In the genomic region with DNA sequence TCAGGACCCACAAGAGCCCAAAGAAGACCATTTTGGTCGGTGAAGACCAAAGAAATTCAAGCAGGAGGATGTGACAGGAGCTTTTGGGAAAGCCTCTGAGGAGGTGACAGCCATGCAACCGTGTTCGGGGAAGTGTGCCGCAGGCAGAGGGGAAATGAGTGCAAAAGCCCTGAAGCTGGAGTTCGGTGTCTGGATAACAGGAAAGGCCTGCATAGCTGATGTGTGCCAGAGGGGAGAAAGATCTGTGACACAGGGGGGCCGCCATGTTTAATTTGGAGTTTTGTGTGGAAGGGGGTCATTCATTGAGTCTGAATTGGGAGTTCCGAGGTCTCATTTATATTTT, we compare ENCODE assay signal across 8 cellular contexts. TPM values are rescaled to one million over a fixed set of nuclear protein-coding genes. Genes with fewer than 3 reads are reported as not detected.
DNase-seq lines count a peak whose midpoint lies in the region; ATAC-seq, FAIRE-seq and TF ChIP-seq lines count a peak whose summit lies in the region.

No MANE protein-coding gene starts in this region.

- H3K4me3 Mint-ChIP-seq in IgD-negative memory B cell (peak overlapping the region; percentile 91 to 99 (median 98)), astrocyte (ENCODE audit: unreplicated experiment) (peak overlapping the region; percentile 99)

- dilution Hi-C loops in keratinocyte (cut with MboI; ENCODE audit: extremely low pct_ligation_motif_present, low sequenced_read_pairs), result no loop called here

- peak overlapping the region; percentile 100 for H3K4me2 ChIP-seq in DND-41 (ENCODE audit: insufficient read depth, low read length)
- H3K4me2 ChIP-seq in astrocyte (ENCODE audit: low read length), result peak overlapping the region; percentile 95
- peak overlapping the region; percentile 93 for H3K4me2 ChIP-seq in keratinocyte (ENCODE audit: control insufficient read depth, extremely low read depth, insufficient read depth, low read depth, low read length)

- no peaks in the 10 kb centered on the region for H3K27me3 Mint-ChIP-seq in IgD-negative memory B cell
- no peaks in the 10 kb centered on the region for H3K27me3 Mint-ChIP-seq in astrocyte (ENCODE audit: low read depth, unreplicated experiment)

- ATAC-seq in DND-41 (ENCODE audit: insufficient read depth, low read depth) (no peak), GM18870 (IDR thresholded peaks at IDR 0.05; ENCODE audit: unreplicated experiment) (no peak)
- ATAC-seq in stimulated activated naive CD8-positive, alpha-beta T cell treated with anti-CD3 and anti-CD28 coated beads, Interleukin-15, Interleukin-2, amounts not matched to agents 100 U/mL and 50 U/mL, for 24 hours, result no peak

- H3K9ac ChIP-seq in DND-41 (ENCODE audit: low read depth, low read length) (peak overlapping the region; percentile 91), astrocyte (ENCODE audit: low read length) (peak overlapping the region; percentile 92), keratinocyte (ENCODE audit: control insufficient read depth, extremely low read depth, insufficient read depth, low read length) (peak overlapping the region; percentile 97)

- H2AFZ ChIP-seq in DND-41 (ENCODE audit: low read depth, low read length), result peak overlapping the region; percentile 99
- peak overlapping the region; percentile 79 for H2AFZ ChIP-seq in astrocyte (ENCODE audit: low read depth, low read length)
- peak overlapping the region; percentile 86 for H2AFZ ChIP-seq in keratinocyte (ENCODE audit: control insufficient read depth, low read length)

- H4K20me1 ChIP-seq in DND-41 (ENCODE audit: insufficient read depth, low read length) (peaks cover 13% of the 10 kb centered on the region; the same call in 1 of the 2 replicates), astrocyte (ENCODE audit: insufficient read depth, low read length) (peaks cover 31% of the 10 kb centered on the region), keratinocyte (ENCODE audit: control insufficient read depth, extremely low read depth, insufficient read depth, low read length) (no peaks in the 10 kb centered on the region)

- TF ChIP-seq CTCF in DND-41 (IDR thresholded peaks at IDR 0.05; ENCODE audit: borderline replicate concordance, extremely low read depth, low read length, poor library complexity, severe bottlenecking), result peak; percentile 2
- no peak for TF ChIP-seq CTCF in astrocyte (IDR thresholded peaks at IDR 0.05; ENCODE audit: insufficient read depth, low read depth, low read length)
- TF ChIP-seq CTCF in keratinocyte (optimal IDR thresholded peaks at IDR 0.05 in 1 of 3, IDR thresholded peaks at IDR 0.05 in 1 of 3, conservative IDR thresholded peaks at IDR 0.05 in 1 of 3; ENCODE audit: extremely low read depth in 1 of 3, insufficient read depth in 2 of 3, low read length in 3 of 3), result no peak

- peaks cover 3% of the 10 kb centered on the region for H3K9me1 ChIP-seq in keratinocyte (ENCODE audit: control insufficient read depth, extremely low read depth, insufficient read depth, low read length)

- H3K27ac ChIP-seq in DND-41 (ENCODE audit: low read length) (peak overlapping the region; percentile 96), astrocyte (ENCODE audit: low read depth, low read length) (peak overlapping the region; percentile 94), keratinocyte (ENCODE audit: control insufficient read depth, insufficient read depth, low read length) (peak overlapping the region; percentile 95)

- H3K4me1 ChIP-seq in DND-41 (ENCODE audit: insufficient read depth, low read length) (peaks cover 51% of the 10 kb centered on the region), astrocyte (ENCODE audit: insufficient read depth, low read length) (peaks cover 31% of the 10 kb centered on the region), keratinocyte (ENCODE audit: control insufficient read depth, extremely low read depth, insufficient read depth, low read length) (peaks cover 38% of the 10 kb centered on the region)

- DNase-seq in DND-41, result peak; percentile 31
- DNase-seq in astrocyte (ENCODE audit: low read depth), result no peak
- no peak for DNase-seq in keratinocyte (ENCODE audit: low read depth, low spot score)
- peak; percentile 39 for DNase-seq in stimulated activated naive CD8-positive, alpha-beta T cell treated with anti-CD3 and anti-CD28 coated beads, Interleukin-15, Interleukin-2, amounts not matched to agents 100 U/mL and 50 U/mL, for 24 hours
- no peak for DNase-seq in GDM1 (lab: John Stamatoyannopoulos, UW)
- no peak for DNase-seq in frontal cortex (ENCODE audit: low spot score in 2 of 2)

- FAIRE-seq in astrocyte (lab: Jason Lieb, UNC), result no peak
- FAIRE-seq in keratinocyte (lab: Jason Lieb, UNC), result no peak
- no peak for FAIRE-seq in frontal cortex (lab: Jason Lieb, UNC)

- H3K4me3 ChIP-seq in DND-41 (ENCODE audit: low read depth in 1 of 2, low read length in 2 of 2) (peak overlapping the region; percentile 90 to 98), astrocyte (ENCODE audit: insufficient read depth, low read depth, low read length) (peak overlapping the region; percentile 68), keratinocyte (ENCODE audit: control insufficient read depth in 2 of 3, extremely low read depth in 1 of 3, insufficient read depth in 2 of 3, low read depth in 1 of 3, low read length in 3 of 3) (peak overlapping the region; percentile 72 to 92 (median 73))

- H3K4me1 Mint-ChIP-seq in IgD-negative memory B cell (peaks cover 49 to 56% (median 51%) of the 10 kb centered on the region in 3 donors), astrocyte (ENCODE audit: low read depth, unreplicated experiment) (peaks cover 48% of the 10 kb centered on the region)

- no peaks in the 10 kb centered on the region for H3K9me3 ChIP-seq in DND-41 (ENCODE audit: insufficient read depth, low read length, severe bottlenecking)
- H3K9me3 ChIP-seq in astrocyte (ENCODE audit: insufficient read depth, low read depth, low read length), result no peaks in the 10 kb centered on the region
- H3K9me3 ChIP-seq in keratinocyte (ENCODE audit: control insufficient read depth, low read depth, low read length), result no peaks in the 10 kb centered on the region

- H3K79me2 ChIP-seq in DND-41 (ENCODE audit: insufficient read depth, low read length) (peaks cover 57% of the 10 kb centered on the region), astrocyte (ENCODE audit: insufficient read depth, low read length) (peaks cover 69% of the 10 kb centered on the region), keratinocyte (ENCODE audit: control insufficient read depth, insufficient read depth, low read length) (peaks cover 60% of the 10 kb centered on the region)

- H3K36me3 Mint-ChIP-seq in IgD-negative memory B cell (no peaks in the 10 kb centered on the region), astrocyte (ENCODE audit: low read depth, unreplicated experiment) (peaks cover 16% of the 10 kb centered on the region)

- H3K27ac Mint-ChIP-seq in IgD-negative memory B cell, result peak overlapping the region; percentile 95 to 98 (median 98)
- H3K27ac Mint-ChIP-seq in astrocyte (ENCODE audit: unreplicated experiment), result peak overlapping the region; percentile 97

- H3K36me3 ChIP-seq in DND-41 (ENCODE audit: insufficient read depth, low read length), result peaks cover 17% of the 10 kb centered on the region
- no peaks in the 10 kb centered on the region for H3K36me3 ChIP-seq in astrocyte (ENCODE audit: insufficient read depth, low read length)
- H3K36me3 ChIP-seq in keratinocyte (ENCODE audit: control insufficient read depth in 2 of 2, extremely low read depth in 1 of 2, insufficient read depth in 2 of 2, low read length in 2 of 2), result no peaks in the 10 kb centered on the region

- H3K9me3 Mint-ChIP-seq in IgD-negative memory B cell (no peaks in the 10 kb centered on the region), astrocyte (ENCODE audit: unreplicated experiment) (no peaks in the 10 kb centered on the region)

- H3K27me3 ChIP-seq in DND-41 (ENCODE audit: insufficient read depth, low read length, poor library complexity), result no peaks in the 10 kb centered on the region
- H3K27me3 ChIP-seq in astrocyte (ENCODE audit: insufficient read depth, low read length), result no peaks in the 10 kb centered on the region
- H3K27me3 ChIP-seq in keratinocyte (ENCODE audit: control insufficient read depth, extremely low read depth, insufficient read depth, low read length), result no peaks in the 10 kb centered on the region

RNA-seq across cellular contexts. Expression of a gene that starts 0.9 kb away (rescaled TPM):
- polyA plus RNA-seq in IgD-negative memory B cell, result 37.5 TPM
- 64.2 and 68.7 TPM in 2 replicates for total RNA-seq in astrocyte
- 23.0 to 51.4 TPM (median 43.9 TPM) in 3 replicates for polyA plus RNA-seq in keratinocyte
- 75.3 TPM for polyA plus RNA-seq in keratinocyte (2011; ENCODE audit: low read depth)
- 41.0 and 72.1 TPM in 2 replicates for polyA plus RNA-seq in keratinocyte (2011; cell fraction: cytosol; rRNA removed)
- polyA plus RNA-seq in keratinocyte (2011; cell fraction: nucleus; rRNA removed), result 88.0 and 106 TPM in 2 replicates
- polyA plus RNA-seq in keratinocyte (2012; ENCODE audit: low replicate concordance), result 20.7 and 32.5 TPM in 2 replicates
- 20.4 to 40.8 TPM (median 22.9 TPM) in 3 replicates for polyA minus RNA-seq in keratinocyte
- 16.7 TPM for polyA minus RNA-seq in keratinocyte (2011; cell fraction: cytosol; rRNA and poly(A)+ RNA removed)
- polyA minus RNA-seq in keratinocyte (2011; cell fraction: nucleus; rRNA and poly(A)+ RNA removed), result 21.2 and 47.1 TPM in 2 replicates
- total RNA-seq in frontal cortex, result 37.1 TPM

RNA-seq across cellular contexts. Expression of a gene that starts 53.4 kb away (rescaled TPM):
- polyA plus RNA-seq in IgD-negative memory B cell (307 TPM), keratinocyte (84.2 to 185 TPM (median 172 TPM) in 3 replicates)
- total RNA-seq in astrocyte (192 and 209 TPM in 2 replicates), frontal cortex (62.4 TPM)
- 255 TPM for polyA plus RNA-seq in keratinocyte (2011; ENCODE audit: low read depth)
- polyA plus RNA-seq in keratinocyte (2011; cell fraction: cytosol; rRNA removed), result 171 and 313 TPM in 2 replicates
- 79.4 and 121 TPM in 2 replicates for polyA plus RNA-seq in keratinocyte (2011; cell fraction: nucleus; rRNA removed)
- polyA plus RNA-seq in keratinocyte (2012; ENCODE audit: low replicate concordance), result 132 and 161 TPM in 2 replicates
- polyA minus RNA-seq in keratinocyte, result 7.4 to 81.4 TPM (median 39.6 TPM) in 3 replicates
- polyA minus RNA-seq in keratinocyte (2011; cell fraction: cytosol; rRNA and poly(A)+ RNA removed), result 115 TPM
- polyA minus RNA-seq in keratinocyte (2011; cell fraction: nucleus; rRNA and poly(A)+ RNA removed), result 18.3 and 47.7 TPM in 2 replicates

RNA-seq across cellular contexts. Expression of a gene that starts 55.3 kb away (rescaled TPM):
- 78.0 TPM for polyA plus RNA-seq in IgD-negative memory B cell
- 29.0 and 34.9 TPM in 2 replicates for total RNA-seq in astrocyte
- 34.2 to 50.3 TPM (median 35.9 TPM) in 3 replicates for polyA plus RNA-seq in keratinocyte
- polyA plus RNA-seq in keratinocyte (2011; ENCODE audit: low read depth), result 28.8 TPM
- 24.6 and 26.6 TPM in 2 replicates for polyA plus RNA-seq in keratinocyte (2011; cell fraction: cytosol; rRNA removed)
- polyA plus RNA-seq in keratinocyte (2011; cell fraction: nucleus; rRNA removed), result 54.3 and 56.9 TPM in 2 replicates
- polyA plus RNA-seq in keratinocyte (2012; ENCODE audit: low replicate concordance), result 19.0 and 27.4 TPM in 2 replicates
- polyA minus RNA-seq in keratinocyte, result 30.2 to 35.8 TPM (median 33.7 TPM) in 3 replicates
- 16.3 TPM for polyA minus RNA-seq in keratinocyte (2011; cell fraction: cytosol; rRNA and poly(A)+ RNA removed)
- 29.4 and 43.4 TPM in 2 replicates for polyA minus RNA-seq in keratinocyte (2011; cell fraction: nucleus; rRNA and poly(A)+ RNA removed)
- total RNA-seq in frontal cortex, result 8.6 TPM

Comparison
In these comparisons a context has a peak if more than half of its experiments do, and no peak if none do; other contexts are left out.
1. DNase-seq: peak in DND-41 (single experiment) and stimulated activated naive CD8-positive, alpha-beta T cell treated with anti-CD3 and anti-CD28 coated beads, Interleukin-15, Interleukin-2, amounts not matched to agents 100 U/mL and 50 U/mL, for 24 hours (single experiment); none in astrocyte (single experiment), keratinocyte (single experiment), GDM1 (single experiment) and frontal cortex (0 of 2).
2. Peak in every context shown above with its lines, with median percentiles within 50 percentile points of each other: H2AFZ ChIP-seq, H3K27ac ChIP-seq, H3K4me2 ChIP-seq, H3K4me3 ChIP-seq and H3K9ac ChIP-seq.